In genomic region chr10:131901181-131901829, GRCh38 we compare ENCODE assay signal across 1 cellular context.
A peak's percentile ranks its signal among the peaks of the same experiment; 100 is the strongest.
TF ChIP-seq lines count a peak whose summit lies in the region.

No MANE protein-coding gene starts in this region.

TF ChIP-seq in H1, 55 proteins besides CTCF, POLR2A, EP300 and RAD21:
- TF ChIP-seq CHD7 (IDR thresholded peaks at IDR 0.05; ENCODE audit: insufficient replicate concordance, low read length), result no peak
- TF ChIP-seq KDM4A (IDR thresholded peaks at IDR 0.05; ENCODE audit: low read depth, low read length, severe bottlenecking), result peak; percentile 50
- peak; percentile 61; the same call in 1 of the 2 replicates for TF ChIP-seq TAF1 (IDR thresholded peaks at IDR 0.05; ENCODE audit: low read depth, low read length)
- no peak for TF ChIP-seq ZNF274 (IDR thresholded peaks at IDR 0.05; ENCODE audit: borderline replicate concordance, extremely low read depth, low read length)
- TF ChIP-seq POLR2AphosphoS5 (IDR thresholded peaks at IDR 0.05; ENCODE audit: low read depth, low read length), result 0 out of 2 replicates have a peak, but pooled peaks have one; percentile 18
- peak; percentile 50 for TF ChIP-seq ASH2L (IDR thresholded peaks at IDR 0.05; ENCODE audit: low read length)
- TF ChIP-seq KDM5A (IDR thresholded peaks at IDR 0.05; ENCODE audit: low read length), result 0 out of 2 replicates have a peak, but pooled peaks have one; percentile 10
TF ChIP-seq in H1: peak in this region for 5.
